27 cellular contexts compared by ENCODE assay signal in the genomic region with DNA sequence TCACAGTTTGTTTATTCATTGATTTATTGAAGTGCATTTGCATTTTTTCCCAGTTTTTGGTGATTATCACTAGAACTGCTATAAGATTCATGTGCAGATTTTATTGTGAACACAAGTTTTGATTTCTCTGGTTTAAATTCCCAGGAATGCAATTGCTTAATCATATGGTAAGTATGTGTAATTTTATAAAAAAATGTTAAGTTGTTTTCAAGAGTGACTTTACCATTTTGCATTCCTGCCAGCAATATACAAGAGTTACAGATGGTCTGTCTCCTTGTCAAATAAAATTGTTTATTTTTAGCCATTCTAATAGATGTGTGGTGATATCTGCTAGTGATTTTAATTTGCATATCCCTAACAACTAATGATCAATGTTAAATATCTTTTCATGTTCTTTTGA.
"Had no signal": no experiment of that assay in that cellular context is flagged by ENCODE, and none has a peak within 500 bp of the region (broad histone marks: within the 10 kb centered on the region; RNA-seq: fewer than 3 reads in every experiment).

No MANE protein-coding gene starts in this region.

- FAIRE-seq: bronchial epithelial cell had no signal

- H3K36me3 ChIP-seq: colonic mucosa, SJCRH30, WERI-Rb-1 had no signal

- H3K4me1 ChIP-seq: colonic mucosa, SJCRH30 had no signal

- DNase-seq: activated CD4-positive, alpha-beta memory T cell treated with anti-CD3 and anti-CD28 coated beads, Interleukin-2, amount 10 ng/mL, durations not matched to agents 7 days and 5 days; activated CD4-positive, alpha-beta T cell treated with anti-CD3 and anti-CD28 coated beads for 1 hour; activated CD4-positive, alpha-beta T cell treated with anti-CD3 and anti-CD28 coated beads for 48 hours; activated CD4-positive, CD25-positive, alpha-beta regulatory T cell; activated CD8-positive, alpha-beta memory T cell treated with anti-CD3 and anti-CD28 coated beads for 24 hours; activated CD8-positive, alpha-beta memory T cell treated with anti-CD3 and anti-CD28 coated beads, Interleukin-2, amount 10 ng/mL, durations not matched to agents 7 days and 5 days; activated CD8-positive, alpha-beta memory T cell treated with anti-CD3 and anti-CD28 coated beads, Interleukin-2, amount 50 U/mL, for 48 hours; activated effector memory CD4-positive, alpha-beta T cell treated with anti-CD3 and anti-CD28 coated beads, Interleukin-2, amount 50 U/mL, for 16 hours; activated naive CD4-positive, alpha-beta T cell; activated naive CD4-positive, alpha-beta T cell treated with anti-CD3 and anti-CD28 coated beads, Interleukin-2, amount 50 U/mL, for 16 hours; activated naive CD8-positive, alpha-beta T cell treated with anti-CD3 and anti-CD28 coated beads for 36 hours; activated T-cell treated with anti-CD3 and anti-CD28 coated beads, Interleukin-2, amount 50 U/mL, for 72 hours; colonic mucosa; NCI-H1105; NCI-H1417 treated with DMSO at 0.1 percent for 48 hours; NCI-H187 treated with DMSO at 0.1 percent for 48 hours; NCI-H2081 treated with DMSO at 0.1 percent for 48 hours; NCI-H226; NCI-H524 treated with DMSO at 0.1 percent for 48 hours; SHP77; SJCRH30; T1000; WERI-Rb-1 had no signal

- ATAC-seq: activated CD8-positive, alpha-beta memory T cell treated with anti-CD3 and anti-CD28 coated beads, Interleukin-2, amount 10 ng/mL, durations not matched to agents 7 days and 5 days; activated T-cell treated with anti-CD3 and anti-CD28 coated beads, Interleukin-2, amount 50 U/mL, for 72 hours; activated T-helper 17 cell treated with anti-CD3 and anti-CD28 coated beads, Interleukin-2, amount 50 U/mL, for 72 hours; Panc1 had no signal

- H3K27me3 ChIP-seq: colonic mucosa, SJCRH30 had no signal

- H3K9me3 ChIP-seq: colonic mucosa had no signal

- H3K27ac ChIP-seq: colonic mucosa, SJCRH30, SK-N-MC, WERI-Rb-1 had no signal

- H3K4me3 ChIP-seq: colonic mucosa, SJCRH30, SK-N-MC had no signal
